ENCODE assay signal across 2 cellular contexts in the genomic region with DNA sequence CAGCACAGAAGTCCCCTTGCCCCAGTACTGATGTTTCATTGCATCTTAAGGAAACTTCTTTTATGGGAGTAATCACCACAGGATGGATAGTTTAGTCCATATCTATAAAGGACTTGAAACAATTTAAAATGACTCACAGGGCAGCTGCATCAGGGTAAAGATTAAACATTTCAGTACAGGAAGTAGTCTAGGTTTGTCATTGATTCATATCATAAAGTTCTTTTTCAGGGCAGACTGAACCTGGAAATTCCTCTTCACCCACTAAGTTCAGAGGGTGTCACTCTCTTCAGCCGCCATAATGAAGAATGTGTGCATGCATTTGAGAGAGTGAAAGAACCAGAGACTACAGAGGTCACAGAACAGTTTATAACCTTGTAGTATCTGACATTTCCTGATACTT.
TF ChIP-seq lines count a peak whose summit lies in the region.

No MANE protein-coding gene starts in this region.

TF ChIP-seq in A549, 52 proteins besides CTCF, POLR2A, EP300 and RAD21:
- no peak for TF ChIP-seq BHLHE40 (IDR thresholded peaks at IDR 0.05; ENCODE audit: low read depth, low read length)
- TF ChIP-seq, protein P1, sequence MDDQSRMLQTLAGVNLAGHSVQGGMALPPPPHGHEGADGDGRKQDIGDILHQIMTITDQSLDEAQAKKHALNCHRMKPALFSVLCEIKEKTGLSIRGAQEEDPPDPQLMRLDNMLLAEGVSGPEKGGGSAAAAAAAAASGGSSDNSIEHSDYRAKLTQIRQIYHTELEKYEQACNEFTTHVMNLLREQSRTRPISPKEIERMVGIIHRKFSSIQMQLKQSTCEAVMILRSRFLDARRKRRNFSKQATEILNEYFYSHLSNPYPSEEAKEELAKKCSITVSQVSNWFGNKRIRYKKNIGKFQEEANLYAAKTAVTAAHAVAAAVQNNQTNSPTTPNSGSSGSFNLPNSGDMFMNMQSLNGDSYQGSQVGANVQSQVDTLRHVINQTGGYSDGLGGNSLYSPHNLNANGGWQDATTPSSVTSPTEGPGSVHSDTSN (IDR thresholded peaks at IDR 0.05), result no peak

TF ChIP-seq in IMR-90, 13 proteins besides CTCF, POLR2A, EP300 and RAD21:
- TF ChIP-seq SMC3 (IDR thresholded peaks at IDR 0.05; ENCODE audit: low read depth, low read length) (no peak), BHLHE40 (IDR thresholded peaks at IDR 0.05; ENCODE audit: low read depth, low read length) (no peak), RCOR1 (IDR thresholded peaks at IDR 0.05; ENCODE audit: insufficient replicate concordance, low read length) (no peak), MAFK (IDR thresholded peaks at IDR 0.05; ENCODE audit: low read depth, low read length) (no peak), NFE2L2 (IDR thresholded peaks at IDR 0.05; ENCODE audit: low read depth, low read length) (no peak), MAZ (IDR thresholded peaks at IDR 0.05; ENCODE audit: borderline replicate concordance, low read depth, low read length) (no peak), RFX5 (IDR thresholded peaks at IDR 0.05; ENCODE audit: low read depth, low read length) (no peak), MXI1 (IDR thresholded peaks at IDR 0.05; ENCODE audit: borderline replicate concordance, low read depth, low read length) (no peak)
- TF ChIP-seq, protein P2, sequence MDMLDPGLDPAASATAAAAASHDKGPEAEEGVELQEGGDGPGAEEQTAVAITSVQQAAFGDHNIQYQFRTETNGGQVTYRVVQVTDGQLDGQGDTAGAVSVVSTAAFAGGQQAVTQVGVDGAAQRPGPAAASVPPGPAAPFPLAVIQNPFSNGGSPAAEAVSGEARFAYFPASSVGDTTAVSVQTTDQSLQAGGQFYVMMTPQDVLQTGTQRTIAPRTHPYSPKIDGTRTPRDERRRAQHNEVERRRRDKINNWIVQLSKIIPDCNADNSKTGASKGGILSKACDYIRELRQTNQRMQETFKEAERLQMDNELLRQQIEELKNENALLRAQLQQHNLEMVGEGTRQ (IDR thresholded peaks at IDR 0.05; ENCODE audit: low read depth, low read length), result no peak
- TF ChIP-seq, protein P3, sequence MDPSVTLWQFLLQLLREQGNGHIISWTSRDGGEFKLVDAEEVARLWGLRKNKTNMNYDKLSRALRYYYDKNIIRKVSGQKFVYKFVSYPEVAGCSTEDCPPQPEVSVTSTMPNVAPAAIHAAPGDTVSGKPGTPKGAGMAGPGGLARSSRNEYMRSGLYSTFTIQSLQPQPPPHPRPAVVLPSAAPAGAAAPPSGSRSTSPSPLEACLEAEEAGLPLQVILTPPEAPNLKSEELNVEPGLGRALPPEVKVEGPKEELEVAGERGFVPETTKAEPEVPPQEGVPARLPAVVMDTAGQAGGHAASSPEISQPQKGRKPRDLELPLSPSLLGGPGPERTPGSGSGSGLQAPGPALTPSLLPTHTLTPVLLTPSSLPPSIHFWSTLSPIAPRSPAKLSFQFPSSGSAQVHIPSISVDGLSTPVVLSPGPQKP (IDR thresholded peaks at IDR 0.05; ENCODE audit: borderline replicate concordance, low read depth, low read length), result no peak
